18 cellular contexts compared by ENCODE assay signal in genomic region chr9:137816531-137817235, GRCh38.
DNase-seq lines count a peak whose midpoint lies in the region; ATAC-seq and TF ChIP-seq lines count a peak whose summit lies in the region.
"Had no signal": no experiment of that assay in that cellular context is flagged by ENCODE, and none has a peak within 500 bp of the region (broad histone marks: within the 10 kb centered on the region; RNA-seq: fewer than 3 reads in every experiment).

No MANE protein-coding gene starts in this region.

- H3K79me2 ChIP-seq in hepatocyte, result peaks cover 4% of the 10 kb centered on the region

- peak overlapping the region; percentile 83 for H3K27ac Mint-ChIP-seq in memory B cell
- H3K27ac Mint-ChIP-seq: endodermal cell had no signal

- DNase-seq in GM12864 (ENCODE audit: low read depth) (peak; percentile 38), memory B cell (ENCODE audit: low spot score in 2 of 2) (no peak), HK-2 (ENCODE audit: unreplicated experiment) (no peak), hepatocyte (ENCODE audit: low spot score) (no peak), hypothalamus (lab: John Stamatoyannopoulos, UW) (no peak), KG1 (lab: John Stamatoyannopoulos, UW) (no peak)
- DNase-seq: activated CD8-positive, alpha-beta memory T cell treated with anti-CD3 and anti-CD28 coated beads, Interleukin-2, amount 50 U/mL, for 4 hours; activated naive CD4-positive, alpha-beta T cell; DND-41; endodermal cell; head of caudate nucleus; NCI-H1105 treated with DMSO at 0.1 percent for 48 hours; NCI-H774; sigmoid colon; stimulated activated CD4-positive, alpha-beta T cell treated with anti-CD3 and anti-CD28 coated beads, Interleukin-2, amount 100 ng/mL, for 24 hours had no signal

- H3K9me3 ChIP-seq in hepatocyte (ENCODE audit: low read depth), result no peaks in the 10 kb centered on the region

- no peaks in the 10 kb centered on the region for H3K36me3 ChIP-seq in hepatocyte (replicated peaks; ENCODE audit: insufficient read depth, low read depth)

- H3K27me3 ChIP-seq in hepatocyte, result no peaks in the 10 kb centered on the region
- H3K27me3 ChIP-seq: sigmoid colon had no signal

- no peak overlapping the region for H3K4me2 ChIP-seq in hepatocyte

- WGBS in hepatocyte (ENCODE audit: low lambda C conversion rate, missing lambda C conversion rate), result 95% methylated on average over 21 of the region's 22 CpGs

- no peak overlapping the region for H3K4me3 ChIP-seq in GM12864 (ENCODE audit: low read depth, low read length)
- H3K4me3 ChIP-seq in hepatocyte, result no peak overlapping the region
- H3K4me3 ChIP-seq: sigmoid colon had no signal

- peaks cover 35% of the 10 kb centered on the region for H3K36me3 Mint-ChIP-seq in memory B cell

- H3K9me3 Mint-ChIP-seq in memory B cell, result no peaks in the 10 kb centered on the region

- no peaks in the 10 kb centered on the region for H4K20me1 ChIP-seq in hepatocyte (ENCODE audit: insufficient read depth, poor library complexity, severe bottlenecking)

- H3K27ac ChIP-seq in hepatocyte, result no peak overlapping the region
- H3K27ac ChIP-seq: sigmoid colon had no signal

- ATAC-seq in GM18868 (IDR thresholded peaks at IDR 0.05; ENCODE audit: unreplicated experiment) (peak; percentile 83), HG03064 (IDR thresholded peaks at IDR 0.05; ENCODE audit: low read depth, unreplicated experiment) (peak; percentile 57), memory B cell (ENCODE audit: low read depth) (no peak)
- ATAC-seq: SK-N-SH treated with all-trans-retinoic acid at 6 μM for 48 hours had no signal

- no peaks in the 10 kb centered on the region for H3K27me3 Mint-ChIP-seq in memory B cell

- H3K4me1 ChIP-seq in hepatocyte (ENCODE audit: insufficient read depth), result no peaks in the 10 kb centered on the region
- H3K4me1 ChIP-seq: sigmoid colon had no signal

- no peak overlapping the region for H3K4me3 Mint-ChIP-seq in memory B cell
- H3K4me3 Mint-ChIP-seq: endodermal cell had no signal

- no peaks in the 10 kb centered on the region for H3K9me2 ChIP-seq in hepatocyte (replicated peaks; ENCODE audit: insufficient read depth)

- TF ChIP-seq CTCF in GM12864 (IDR thresholded peaks at IDR 0.05; ENCODE audit: low read depth, low read length, missing control alignments), result no peak
- TF ChIP-seq CTCF in hepatocyte (IDR thresholded peaks at IDR 0.05; ENCODE audit: poor library complexity), result no peak

- H2AFZ ChIP-seq in hepatocyte, result no peak overlapping the region

- peaks cover 4% of the 10 kb centered on the region for H3K4me1 Mint-ChIP-seq in memory B cell
- H3K4me1 Mint-ChIP-seq: endodermal cell had no signal
